Comparison of ENCODE assay signal across 10 cellular contexts in the genomic region with DNA sequence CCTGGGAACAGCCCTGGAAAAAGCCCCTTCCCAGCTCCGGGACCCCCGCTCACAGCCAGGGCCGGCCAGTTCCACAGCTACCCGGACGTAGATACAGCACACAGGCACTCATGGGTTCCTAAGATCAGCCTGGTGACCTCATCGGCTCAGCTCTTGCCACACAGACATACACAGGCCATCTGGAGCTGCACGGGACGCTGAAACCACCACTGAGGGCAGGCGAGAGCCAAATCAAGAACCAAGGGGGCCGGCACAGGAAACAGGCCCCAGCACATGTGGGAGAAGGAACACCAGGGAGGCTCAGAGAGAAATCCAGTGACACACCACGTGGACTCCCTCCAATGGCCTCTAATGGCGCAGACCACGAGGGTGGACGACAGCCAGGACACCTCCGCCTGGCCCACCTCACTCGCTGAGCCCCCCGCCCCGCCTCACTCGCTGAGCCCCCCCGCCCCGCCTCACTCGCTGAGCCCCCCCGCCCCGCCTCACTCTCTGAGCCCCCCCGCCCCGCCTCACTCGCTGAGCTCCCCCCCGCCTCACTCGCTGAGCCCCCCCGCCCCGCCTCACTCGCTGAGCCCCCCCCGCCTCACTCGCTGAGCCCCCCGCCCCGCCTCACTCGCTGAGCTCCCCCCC.
DNase-seq lines count a peak whose midpoint lies in the region; ATAC-seq, FAIRE-seq and TF ChIP-seq lines count a peak whose summit lies in the region.
"Had no signal": no experiment of that assay in that cellular context is flagged by ENCODE, and none has a peak within 500 bp of the region (broad histone marks: within the 10 kb centered on the region; RNA-seq: fewer than 3 reads in every experiment).

No MANE protein-coding gene starts in this region.

- peaks cover 0 to 9% of the 10 kb centered on the region in 2 donors for H3K4me1 ChIP-seq in right atrium auricular region
- H3K4me1 ChIP-seq: foreskin keratinocyte had no signal

- no peaks in the 10 kb centered on the region for H3K36me3 ChIP-seq in right atrium auricular region

- FAIRE-seq in D721Med (lab: Jason Lieb, UNC), result no peak
- FAIRE-seq: K562 had no signal

- peaks cover 21% of the 10 kb centered on the region for H3K4me1 Mint-ChIP-seq in type B pancreatic cell (ENCODE audit: unreplicated experiment)
- H3K4me1 Mint-ChIP-seq in activated CD8-positive, alpha-beta memory T cell treated with anti-CD3 and anti-CD28 coated beads, Interleukin-2, amount 10 ng/mL, durations not matched to agents 7 days and 5 days, result peaks cover 11% of the 10 kb centered on the region

- TF ChIP-seq CTCF in D721Med (IDR thresholded peaks at IDR 0.05; ENCODE audit: insufficient read depth, missing control alignments) (peak; percentile 32), HL-60 (IDR thresholded peaks at IDR 0.05; ENCODE audit: insufficient read depth, low read length) (peak; percentile 56), right atrium auricular region (IDR thresholded peaks at IDR 0.05) (no peak), type B pancreatic cell (conservative IDR thresholded peaks at IDR 0.05) (no peak)

- peak overlapping the region; percentile 64 for H3K27ac Mint-ChIP-seq in type B pancreatic cell
- no peak overlapping the region for H3K27ac Mint-ChIP-seq in activated CD8-positive, alpha-beta memory T cell treated with anti-CD3 and anti-CD28 coated beads, Interleukin-2, amount 10 ng/mL, durations not matched to agents 7 days and 5 days

- H3K27ac ChIP-seq in HL-60 (replicated peaks) (peak overlapping the region; percentile 16), right atrium auricular region (peak overlapping the region in 1 of 2 donors; percentile 8)
- H3K27ac ChIP-seq: foreskin keratinocyte had no signal

- CTCF ChIA-PET in activated CD8-positive, alpha-beta memory T cell treated with anti-CD3 and anti-CD28 coated beads, Interleukin-2, amount 10 ng/mL, durations not matched to agents 7 days and 5 days (lab: Charles Lee), result interaction anchor here (1.1 kb wide), 1 partner anchor 181 kb away, joined by 3 read pairs; no protein-coding TSS in a partner anchor

- H3K36me3 Mint-ChIP-seq in type B pancreatic cell, result no peaks in the 10 kb centered on the region
- peaks cover 1% of the 10 kb centered on the region for H3K36me3 Mint-ChIP-seq in activated CD8-positive, alpha-beta memory T cell treated with anti-CD3 and anti-CD28 coated beads, Interleukin-2, amount 10 ng/mL, durations not matched to agents 7 days and 5 days

- H3K9me3 Mint-ChIP-seq in type B pancreatic cell, result no peaks in the 10 kb centered on the region
- H3K9me3 Mint-ChIP-seq in activated CD8-positive, alpha-beta memory T cell treated with anti-CD3 and anti-CD28 coated beads, Interleukin-2, amount 10 ng/mL, durations not matched to agents 7 days and 5 days (ENCODE audit: low read depth), result no peaks in the 10 kb centered on the region

- no peaks in the 10 kb centered on the region for H3K27me3 ChIP-seq in HL-60 (ENCODE audit: insufficient read depth, poor library complexity, severe bottlenecking)
- H3K27me3 ChIP-seq in right atrium auricular region, result no peaks in the 10 kb centered on the region
- H3K27me3 ChIP-seq: foreskin keratinocyte had no signal

- H3K27me3 Mint-ChIP-seq in type B pancreatic cell, result no peaks in the 10 kb centered on the region
- no peaks in the 10 kb centered on the region for H3K27me3 Mint-ChIP-seq in activated CD8-positive, alpha-beta memory T cell treated with anti-CD3 and anti-CD28 coated beads, Interleukin-2, amount 10 ng/mL, durations not matched to agents 7 days and 5 days

- no peak overlapping the region for H3K4me3 Mint-ChIP-seq in type B pancreatic cell
- no peak overlapping the region for H3K4me3 Mint-ChIP-seq in activated CD8-positive, alpha-beta memory T cell treated with anti-CD3 and anti-CD28 coated beads, Interleukin-2, amount 10 ng/mL, durations not matched to agents 7 days and 5 days

- peaks cover 0 to 4% of the 10 kb centered on the region in 2 donors for H3K9me3 ChIP-seq in right atrium auricular region

- H3K4me3 ChIP-seq in HL-60 (replicated peaks; ENCODE audit: insufficient read depth, low read length) (no peak overlapping the region), right atrium auricular region (no peak overlapping the region)
- H3K4me3 ChIP-seq: K562 had no signal

- ATAC-seq in activated CD8-positive, alpha-beta memory T cell treated with anti-CD3 and anti-CD28 coated beads, Interleukin-2, amount 10 ng/mL, durations not matched to agents 7 days and 5 days, result no peak
- ATAC-seq: K562 had no signal

- no peak for DNase-seq in D721Med (ENCODE audit: insufficient read length, low spot score)
- peak; percentile 91 to 98 for DNase-seq in HL-60 (ENCODE audit: low read depth in 1 of 2, low spot score in 1 of 2)
- peak; percentile 93 for DNase-seq in T1000 (lab: John Stamatoyannopoulos, UW)
- peak; percentile 85 for DNase-seq in right atrium auricular region (ENCODE audit: low spot score)
- no peak for DNase-seq in type B pancreatic cell (ENCODE audit: extremely low spot score, unreplicated experiment)
- no peak for DNase-seq in NCI-H1105 (lab: John Stamatoyannopoulos, UW)
- DNase-seq in SIG-M5 (lab: John Stamatoyannopoulos, UW), result no peak
- no peak for DNase-seq in activated CD8-positive, alpha-beta memory T cell treated with anti-CD3 and anti-CD28 coated beads, Interleukin-2, amount 10 ng/mL, durations not matched to agents 7 days and 5 days

Comparison
In these comparisons a context has a peak if more than half of its experiments do, and no peak if none do; other contexts are left out.
1. DNase-seq: peak in HL-60 (2 of 2), T1000 (single experiment) and right atrium auricular region (single experiment); none in D721Med (single experiment), type B pancreatic cell (single experiment), NCI-H1105 (single experiment), SIG-M5 (single experiment) and activated CD8-positive, alpha-beta memory T cell treated with anti-CD3 and anti-CD28 coated beads, Interleukin-2, amount 10 ng/mL, durations not matched to agents 7 days and 5 days (single experiment).
2. CTCF ChIP-seq: peak in D721Med (single experiment) and HL-60 (single experiment); none in right atrium auricular region (0 of 2) and type B pancreatic cell (single experiment).